18 cellular contexts compared by ENCODE assay signal in the genomic region with DNA sequence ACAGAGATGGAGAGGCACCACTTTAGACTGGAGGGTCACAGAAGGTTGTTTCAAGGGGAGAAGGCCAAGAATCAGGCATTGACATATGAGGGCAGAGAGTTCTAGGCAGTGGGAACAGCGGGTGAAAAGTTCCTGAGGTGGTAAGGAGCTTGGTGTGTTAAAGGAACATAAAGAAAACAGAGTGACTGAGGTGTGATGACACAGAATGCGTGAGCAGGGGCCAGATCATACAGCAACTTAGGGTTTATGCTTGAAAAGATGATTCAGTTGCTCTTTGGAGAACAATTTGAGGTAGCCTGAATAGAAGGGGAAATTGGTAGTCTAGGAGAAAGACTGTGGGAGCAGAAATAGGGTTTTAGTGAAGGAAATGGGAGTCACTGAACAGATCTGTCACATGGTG.
"Had no signal": no experiment of that assay in that cellular context is flagged by ENCODE, and none has a peak within 500 bp of the region (broad histone marks: within the 10 kb centered on the region; RNA-seq: fewer than 3 reads in every experiment).

No MANE protein-coding gene starts in this region.

- H3K4me3 Mint-ChIP-seq: immature natural killer cell; naive B cell; nephron; stimulated activated memory B cell treated with anti-CD40 and anti-IgM and Interleukin-4, amounts not matched to agents 10 μg/mL and 1 μg/mL and 100 μg/mL, for 72 hours; stimulated activated naive CD8-positive, alpha-beta T cell treated with anti-CD3 and anti-CD28 coated beads, Interleukin-15, Interleukin-2, amounts not matched to agents 100 ng/mL and 50 ng/mL, for 24 hours had no signal

- H3K4me3 ChIP-seq: gastrocnemius medialis, heart right ventricle, left lung, lung, right atrium auricular region, tibial artery, upper lobe of left lung, uterus had no signal

- ATAC-seq: esophagus mucosa; gastrocnemius medialis; left lung; stimulated activated memory B cell treated with anti-CD40 and anti-IgM and Interleukin-4, amounts not matched to agents 10 μg/mL and 1 μg/mL and 100 μg/mL, for 72 hours had no signal

- H3K4me1 ChIP-seq: gastrocnemius medialis, left lung, right atrium auricular region, upper lobe of left lung, uterus had no signal

- H3K27me3 Mint-ChIP-seq: stimulated activated memory B cell treated with anti-CD40 and anti-IgM and Interleukin-4, amounts not matched to agents 10 μg/mL and 1 μg/mL and 100 μg/mL, for 72 hours had no signal

- H3K9me3 ChIP-seq: gastrocnemius medialis, left lung, right atrium auricular region, tibial artery, upper lobe of left lung, uterus had no signal

- H3K27ac ChIP-seq: left lung, right atrium auricular region, upper lobe of left lung, uterus had no signal

- H3K36me3 Mint-ChIP-seq: immature natural killer cell; naive B cell; stimulated activated memory B cell treated with anti-CD40 and anti-IgM and Interleukin-4, amounts not matched to agents 10 μg/mL and 1 μg/mL and 100 μg/mL, for 72 hours had no signal

- DNase-seq: effector memory CD4-positive, alpha-beta T cell; gastrocnemius medialis; immature natural killer cell; left lung; mesendoderm; naive B cell; stimulated activated CD4-positive, alpha-beta T cell treated with anti-CD3 and anti-CD28 coated beads, Interleukin-1b, Interleukin-23, amount 100 ng/mL, for 48 hours; stimulated activated CD4-positive, alpha-beta T cell treated with anti-CD3 and anti-CD28 coated beads, Interleukin-4, amount 100 ng/mL, for 24 hours; tibial artery; upper lobe of left lung; uterus had no signal

- H3K27ac Mint-ChIP-seq: immature natural killer cell; naive B cell; nephron; stimulated activated memory B cell treated with anti-CD40 and anti-IgM and Interleukin-4, amounts not matched to agents 10 μg/mL and 1 μg/mL and 100 μg/mL, for 72 hours; stimulated activated naive CD8-positive, alpha-beta T cell treated with anti-CD3 and anti-CD28 coated beads, Interleukin-15, Interleukin-2, amounts not matched to agents 100 ng/mL and 50 ng/mL, for 24 hours had no signal

- H3K36me3 ChIP-seq: gastrocnemius medialis, heart right ventricle, left lung, right atrium auricular region, tibial artery, upper lobe of left lung, uterus had no signal

- H3K27me3 ChIP-seq: gastrocnemius medialis, left lung, right atrium auricular region, tibial artery, upper lobe of left lung, uterus had no signal

- H3K4me1 Mint-ChIP-seq: immature natural killer cell; naive B cell; stimulated activated memory B cell treated with anti-CD40 and anti-IgM and Interleukin-4, amounts not matched to agents 10 μg/mL and 1 μg/mL and 100 μg/mL, for 72 hours had no signal

- H3K9me3 Mint-ChIP-seq: stimulated activated memory B cell treated with anti-CD40 and anti-IgM and Interleukin-4, amounts not matched to agents 10 μg/mL and 1 μg/mL and 100 μg/mL, for 72 hours; stimulated activated naive CD8-positive, alpha-beta T cell treated with anti-CD3 and anti-CD28 coated beads, Interleukin-15, Interleukin-2, amounts not matched to agents 100 ng/mL and 50 ng/mL, for 24 hours had no signal
